Comparison of ENCODE assay signal across 8 cellular contexts in genomic region chr17:82592751-82593589, GRCh38.
DNase-seq lines count a peak whose midpoint lies in the region; ATAC-seq lines count a peak whose summit lies in the region.

No MANE protein-coding gene starts in this region.

- DNase-seq in GM03348 (ENCODE audit: low spot score) (peak; percentile 74), NCI-H2227 (lab: John Stamatoyannopoulos, UW; ENCODE audit: unreplicated experiment) (peak; percentile 72), left kidney (ENCODE audit: low read depth, low spot score) (peak; percentile 94)
- DNase-seq in activated CD4-positive, alpha-beta T cell treated with anti-CD3 and anti-CD28 coated beads for 1 hour = peak; percentile 38
- DNase-seq in stimulated activated CD4-positive, alpha-beta T cell treated with anti-CD3 and anti-CD28 coated beads, Interleukin-1b, Interleukin-23, amount 100 ng/mL, for 4 hours (ENCODE audit: low read depth in 2 of 2) = peak; percentile 19

- ATAC-seq in HG03378 (IDR thresholded peaks at IDR 0.05; ENCODE audit: unreplicated experiment) (no peak), HG03565 (IDR thresholded peaks at IDR 0.05; ENCODE audit: unreplicated experiment) (no peak)

- H3K27ac ChIP-seq in cingulate gyrus (ENCODE audit: low read depth, low read length) = peak overlapping the region; percentile 99

Comparison
In these comparisons a context has a peak if more than half of its experiments do, and no peak if none do; other contexts are left out.
1. DNase-seq: peak in every context shown above with its lines; median percentile 94 in left kidney; 74 in GM03348; 72 in NCI-H2227; 38 in activated CD4-positive, alpha-beta T cell treated with anti-CD3 and anti-CD28 coated beads for 1 hour; 19 in stimulated activated CD4-positive, alpha-beta T cell treated with anti-CD3 and anti-CD28 coated beads, Interleukin-1b, Interleukin-23, amount 100 ng/mL, for 4 hours.